Comparison of ENCODE assay signal across 10 cellular contexts in the genomic region with DNA sequence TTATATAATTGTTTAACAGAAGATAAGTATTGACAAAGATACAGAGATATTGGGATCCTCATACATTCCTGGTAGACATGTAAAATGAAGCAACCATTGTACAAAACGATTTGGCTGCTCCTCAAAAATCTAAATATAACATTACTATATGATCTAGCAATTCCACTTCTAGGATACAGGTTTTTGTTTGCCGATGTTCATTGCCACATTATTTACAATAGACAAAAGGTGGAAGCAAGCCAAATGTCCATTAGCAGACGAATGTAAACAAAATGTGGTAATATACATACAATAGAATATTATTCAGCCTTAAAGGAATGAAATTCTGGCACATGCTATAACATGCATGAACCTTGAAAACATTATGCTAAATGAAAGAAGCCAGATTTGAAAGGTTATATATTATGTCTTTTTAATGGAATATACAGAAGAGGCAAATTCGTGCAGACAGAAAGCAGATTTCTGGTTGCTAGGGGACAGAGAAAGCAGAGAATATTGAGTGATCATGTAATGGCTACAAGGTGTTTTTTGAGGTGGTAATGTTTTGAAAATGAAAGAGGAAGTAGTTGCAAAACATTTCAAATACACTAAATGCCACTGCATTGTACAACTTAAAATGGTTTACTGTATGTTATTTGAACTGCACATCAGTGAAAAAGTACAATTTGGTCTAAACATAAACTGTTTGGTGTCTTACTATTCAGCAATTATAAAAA. TPM values are rescaled to one million over a fixed set of nuclear protein-coding genes. Genes with fewer than 3 reads are reported as not detected.
A peak's percentile ranks its signal among the peaks of the same experiment; 100 is the strongest.
DNase-seq lines count a peak whose midpoint lies in the region; ATAC-seq, FAIRE-seq and TF ChIP-seq lines count a peak whose summit lies in the region.
"Had no signal": no experiment of that assay in that cellular context is flagged by ENCODE, and none has a peak within 500 bp of the region (broad histone marks: within the 10 kb centered on the region; RNA-seq: fewer than 3 reads in every experiment).

No MANE protein-coding gene starts in this region.

- no peak overlapping the region for H3K27ac ChIP-seq in keratinocyte (ENCODE audit: control insufficient read depth, insufficient read depth, low read length)
- H3K27ac ChIP-seq: lower lobe of right lung had no signal

- H3K4me2 ChIP-seq in keratinocyte (ENCODE audit: control insufficient read depth, extremely low read depth, insufficient read depth, low read depth, low read length), result peak overlapping the region; percentile 35

- no peak for TF ChIP-seq CTCF in keratinocyte (optimal IDR thresholded peaks at IDR 0.05 in 1 of 3, IDR thresholded peaks at IDR 0.05 in 1 of 3, conservative IDR thresholded peaks at IDR 0.05 in 1 of 3; ENCODE audit: extremely low read depth in 1 of 3, insufficient read depth in 2 of 3, low read length in 3 of 3)

- H3K4me1 ChIP-seq in keratinocyte (ENCODE audit: control insufficient read depth, extremely low read depth, insufficient read depth, low read length), result no peaks in the 10 kb centered on the region
- H3K4me1 ChIP-seq: lower lobe of right lung had no signal

- FAIRE-seq in keratinocyte (lab: Jason Lieb, UNC), result no peak

- ATAC-seq in HG02852 (IDR thresholded peaks at IDR 0.05; ENCODE audit: unreplicated experiment), result peak; percentile 94
- ATAC-seq: lower lobe of right lung had no signal

- H4K20me1 ChIP-seq in keratinocyte (ENCODE audit: control insufficient read depth, extremely low read depth, insufficient read depth, low read length), result no peaks in the 10 kb centered on the region

- H3K9me1 ChIP-seq in keratinocyte (ENCODE audit: control insufficient read depth, extremely low read depth, insufficient read depth, low read length), result no peaks in the 10 kb centered on the region

- H3K36me3 ChIP-seq in keratinocyte (ENCODE audit: control insufficient read depth in 2 of 2, extremely low read depth in 1 of 2, insufficient read depth in 2 of 2, low read length in 2 of 2), result no peaks in the 10 kb centered on the region
- H3K36me3 ChIP-seq: lower lobe of right lung had no signal

- DNase-seq in NCI-H510A treated with DMSO at 0.1 percent for 48 hours (lab: John Stamatoyannopoulos, UW) (peak; percentile 22), NCI-H510A (lab: John Stamatoyannopoulos, UW) (no peak), NCI-H1105 treated with DMSO at 0.1 percent for 48 hours (lab: John Stamatoyannopoulos, UW) (peak; percentile 89), keratinocyte (ENCODE audit: low read depth, low spot score) (no peak), occipital lobe (lab: John Stamatoyannopoulos, UW) (no peak), EL (no peak), NCI-H2227 (lab: John Stamatoyannopoulos, UW; ENCODE audit: unreplicated experiment) (no peak)
- DNase-seq: activated naive CD8-positive, alpha-beta T cell treated with anti-CD3 and anti-CD28 coated beads, Interleukin-2, amount 10 ng/mL, durations not matched to agents 7 days and 5 days; lower lobe of right lung had no signal

- dilution Hi-C loops in keratinocyte (cut with MboI; ENCODE audit: extremely low pct_ligation_motif_present, low sequenced_read_pairs), result no loop called here

- H3K4me3 ChIP-seq in keratinocyte (ENCODE audit: control insufficient read depth in 2 of 3, extremely low read depth in 1 of 3, insufficient read depth in 2 of 3, low read depth in 1 of 3, low read length in 3 of 3), result peak overlapping the region in 1 of 3 experiments; percentile 29
- H3K4me3 ChIP-seq: lower lobe of right lung had no signal

- no peaks in the 10 kb centered on the region for H3K27me3 ChIP-seq in keratinocyte (ENCODE audit: control insufficient read depth, extremely low read depth, insufficient read depth, low read length)

- no peaks in the 10 kb centered on the region for H3K79me2 ChIP-seq in keratinocyte (ENCODE audit: control insufficient read depth, insufficient read depth, low read length)

- no peak overlapping the region for H3K9ac ChIP-seq in keratinocyte (ENCODE audit: control insufficient read depth, extremely low read depth, insufficient read depth, low read length)

- no peaks in the 10 kb centered on the region for H3K9me3 ChIP-seq in keratinocyte (ENCODE audit: control insufficient read depth, low read depth, low read length)
- H3K9me3 ChIP-seq: lower lobe of right lung had no signal

- peak overlapping the region; percentile 69 for H2AFZ ChIP-seq in keratinocyte (ENCODE audit: control insufficient read depth, low read length)

RNA-seq across cellular contexts. Expression of gene POLR1F, which starts 44.9 kb away (rescaled TPM):
- polyA plus RNA-seq in keratinocyte, result 11.3 to 22.4 TPM (median 16.1 TPM) in 3 replicates
- 16.7 TPM for polyA plus RNA-seq in keratinocyte (2011; ENCODE audit: low read depth)
- polyA plus RNA-seq in keratinocyte (2011; cell fraction: cytosol; rRNA removed), result 10.6 and 17.2 TPM in 2 replicates
- polyA plus RNA-seq in keratinocyte (2011; cell fraction: nucleus; rRNA removed), result 10.7 and 16.4 TPM in 2 replicates
- polyA plus RNA-seq in keratinocyte (2012; ENCODE audit: low replicate concordance), result 9.7 and 12.8 TPM in 2 replicates
- 5.3 to 17.4 TPM (median 11.4 TPM) in 3 replicates for polyA minus RNA-seq in keratinocyte
- polyA minus RNA-seq in keratinocyte (2011; cell fraction: cytosol; rRNA and poly(A)+ RNA removed), result 11.1 TPM
- 8.2 and 11.8 TPM in 2 replicates for polyA minus RNA-seq in keratinocyte (2011; cell fraction: nucleus; rRNA and poly(A)+ RNA removed)
- 17.8 TPM for total RNA-seq in occipital lobe

Comparison
In these comparisons a context has a peak if more than half of its experiments do, and no peak if none do; other contexts are left out.
1. DNase-seq: peak in NCI-H510A treated with DMSO at 0.1 percent for 48 hours (single experiment) and NCI-H1105 treated with DMSO at 0.1 percent for 48 hours (single experiment); none in NCI-H510A (single experiment), keratinocyte (single experiment), occipital lobe (single experiment), EL (single experiment) and NCI-H2227 (single experiment).